23 cellular contexts compared by ENCODE assay signal in genomic region chr11:73206751-73207280, GRCh38. TPM values are rescaled to one million over a fixed set of nuclear protein-coding genes. Genes with fewer than 3 reads are reported as not detected.
DNase-seq lines count a peak whose midpoint lies in the region; TF ChIP-seq lines count a peak whose summit lies in the region.
"Had no signal": no experiment of that assay in that cellular context is flagged by ENCODE, and none has a peak within 500 bp of the region (broad histone marks: within the 10 kb centered on the region; RNA-seq: fewer than 3 reads in every experiment).

No MANE protein-coding gene starts in this region.

- CTCF ChIA-PET in Calu3 (lab: Charles Lee) = interaction anchor here (0.5 to 1.4 kb wide), 3 partner anchors 12 to 282 kb away, joined by 3 to 4 read pairs (median 3); no protein-coding TSS in a partner anchor

- intact Hi-C loops in Calu3 (cut with micrococcal nuclease; ENCODE audit: unreplicated experiment) = no loop called here

- H3K9ac ChIP-seq in neural progenitor cell = no peak overlapping the region

- TF ChIP-seq CTCF in WERI-Rb-1 (IDR thresholded peaks at IDR 0.05; ENCODE audit: low read depth, low read length) (no peak), neural progenitor cell (IDR thresholded peaks at IDR 0.05) (no peak), Calu3 (IDR thresholded peaks at IDR 0.05; ENCODE audit: unreplicated experiment) (no peak)

- H3K4me3 Mint-ChIP-seq in neural progenitor cell = no peak overlapping the region
- H3K4me3 Mint-ChIP-seq in Calu3 (ENCODE audit: low read depth, unreplicated experiment) = no peak overlapping the region
- H3K4me3 Mint-ChIP-seq: activated CD4-positive, alpha-beta T cell treated with anti-CD3 and anti-CD28 coated beads, Interleukin-2, amount 10 ng/mL, durations not matched to agents 7 days and 5 days; activated naive CD8-positive, alpha-beta T cell treated with anti-CD3 and anti-CD28 coated beads, Interleukin-2, amount 50 U/mL, for 24 hours; stimulated activated memory B cell treated with anti-CD40 and anti-IgM and Interleukin-4, amounts not matched to agents 10 μg/mL and 1 μg/mL and 100 μg/mL, for 72 hours had no signal

- no peaks in the 10 kb centered on the region for H3K36me3 Mint-ChIP-seq in neural progenitor cell
- H3K36me3 Mint-ChIP-seq in Calu3 (ENCODE audit: insufficient read depth, unreplicated experiment) = no peaks in the 10 kb centered on the region
- H3K36me3 Mint-ChIP-seq: stimulated activated memory B cell treated with anti-CD40 and anti-IgM and Interleukin-4, amounts not matched to agents 10 μg/mL and 1 μg/mL and 100 μg/mL, for 72 hours had no signal

- H3K4me1 ChIP-seq in neural progenitor cell = peaks cover under 1% of the 10 kb centered on the region
- H3K4me1 ChIP-seq: sigmoid colon had no signal

- H3K27me3 ChIP-seq in WERI-Rb-1 (ENCODE audit: insufficient read depth, low read depth, severe bottlenecking) (no peaks in the 10 kb centered on the region), neural progenitor cell (no peaks in the 10 kb centered on the region)
- H3K27me3 ChIP-seq: foreskin keratinocyte, MG63, sigmoid colon had no signal

- H3F3A ChIP-seq in neural progenitor cell (ENCODE audit: low read depth) = no peaks in the 10 kb centered on the region

- H3K9me3 ChIP-seq in WERI-Rb-1 (ENCODE audit: severe bottlenecking) (peaks cover 4% of the 10 kb centered on the region), neural progenitor cell (ENCODE audit: low read depth) (no peaks in the 10 kb centered on the region)
- H3K9me3 ChIP-seq: MG63, sigmoid colon, thoracic aorta had no signal

- no peak overlapping the region for H3K27ac Mint-ChIP-seq in neural progenitor cell
- H3K27ac Mint-ChIP-seq in Calu3 (ENCODE audit: unreplicated experiment) = no peak overlapping the region
- H3K27ac Mint-ChIP-seq: activated CD4-positive, alpha-beta T cell treated with anti-CD3 and anti-CD28 coated beads, Interleukin-2, amount 10 ng/mL, durations not matched to agents 7 days and 5 days; activated naive CD8-positive, alpha-beta T cell treated with anti-CD3 and anti-CD28 coated beads, Interleukin-2, amount 50 U/mL, for 24 hours; stimulated activated memory B cell treated with anti-CD40 and anti-IgM and Interleukin-4, amounts not matched to agents 10 μg/mL and 1 μg/mL and 100 μg/mL, for 72 hours had no signal

- H3K27me3 Mint-ChIP-seq in neural progenitor cell (ENCODE audit: insufficient read depth, low read depth) = peaks cover 18% of the 10 kb centered on the region
- no peaks in the 10 kb centered on the region for H3K27me3 Mint-ChIP-seq in Calu3 (ENCODE audit: unreplicated experiment)

- no TSS peak for BruUV-seq in Calu3 (replicated peaks; lab: Mats Ljungman, UMichigan)

- H3K4me1 Mint-ChIP-seq in neural progenitor cell (peaks cover 29% of the 10 kb centered on the region), Calu3 (ENCODE audit: low read depth, unreplicated experiment) (peaks cover 20% of the 10 kb centered on the region)
- H3K4me1 Mint-ChIP-seq: activated naive CD8-positive, alpha-beta T cell treated with anti-CD3 and anti-CD28 coated beads, Interleukin-2, amount 50 U/mL, for 24 hours; stimulated activated memory B cell treated with anti-CD40 and anti-IgM and Interleukin-4, amounts not matched to agents 10 μg/mL and 1 μg/mL and 100 μg/mL, for 72 hours had no signal

- no peak overlapping the region for H3K4me3 ChIP-seq in WERI-Rb-1 (ENCODE audit: low read depth, low read length)
- H3K4me3 ChIP-seq in neural progenitor cell = no peak overlapping the region
- H3K4me3 ChIP-seq: MG63, sigmoid colon, thoracic aorta had no signal

- peak overlapping the region; percentile 48 for H2AFZ ChIP-seq in neural progenitor cell (replicated peaks)

- H3K36me3 ChIP-seq in WERI-Rb-1 (no peaks in the 10 kb centered on the region), neural progenitor cell (no peaks in the 10 kb centered on the region)
- H3K36me3 ChIP-seq: MG63, sigmoid colon, thoracic aorta had no signal

- no peaks in the 10 kb centered on the region for H3K79me2 ChIP-seq in neural progenitor cell (ENCODE audit: low read depth)

- peak overlapping the region; percentile 14; the same call in 1 of the 2 replicates for H3K27ac ChIP-seq in WERI-Rb-1
- no peak overlapping the region for H3K27ac ChIP-seq in neural progenitor cell
- H3K27ac ChIP-seq: epithelial cell of prostate, foreskin keratinocyte, sigmoid colon, thoracic aorta had no signal

- H3K4me2 ChIP-seq in neural progenitor cell = no peak overlapping the region

- H4K20me1 ChIP-seq in neural progenitor cell (ENCODE audit: low read depth) = no peaks in the 10 kb centered on the region

- DNase-seq in DMS79 treated with DMSO at 0.1 percent for 48 hours (lab: John Stamatoyannopoulos, UW) = peak; percentile 56
- DNase-seq in NCI-H1048 (lab: John Stamatoyannopoulos, UW) = peak; percentile 19
- DNase-seq in WERI-Rb-1 = no peak
- no peak for DNase-seq in neural progenitor cell (ENCODE audit: low spot score)
- no peak for DNase-seq in NCI-H1694 treated with DMSO at 0.1 percent for 48 hours (lab: John Stamatoyannopoulos, UW)
- no peak for DNase-seq in HuH-7.5 (ENCODE audit: low spot score)
- no peak for DNase-seq in Calu3
- DNase-seq: activated CD4-positive, alpha-beta T cell treated with anti-CD3 and anti-CD28 coated beads, Interleukin-2, amount 10 ng/mL, durations not matched to agents 7 days and 5 days; activated CD8-positive, alpha-beta memory T cell treated with anti-CD3 and anti-CD28 coated beads, Interleukin-2, amount 50 U/mL, for 4 hours; activated naive CD8-positive, alpha-beta T cell treated with anti-CD3 and anti-CD28 coated beads, Interleukin-2, amount 50 U/mL, for 24 hours; AML-193; hippocampal formation; kidney; mammary epithelial cell; MG63; NCI-H1930; RPMI8226 had no signal

- peaks cover 2% of the 10 kb centered on the region for H3K9me3 Mint-ChIP-seq in neural progenitor cell
- H3K9me3 Mint-ChIP-seq in Calu3 (ENCODE audit: low read depth, unreplicated experiment) = no peaks in the 10 kb centered on the region
- H3K9me3 Mint-ChIP-seq: activated CD4-positive, alpha-beta T cell treated with anti-CD3 and anti-CD28 coated beads, Interleukin-2, amount 10 ng/mL, durations not matched to agents 7 days and 5 days; activated naive CD8-positive, alpha-beta T cell treated with anti-CD3 and anti-CD28 coated beads, Interleukin-2, amount 50 U/mL, for 24 hours; stimulated activated memory B cell treated with anti-CD40 and anti-IgM and Interleukin-4, amounts not matched to agents 10 μg/mL and 1 μg/mL and 100 μg/mL, for 72 hours had no signal

RNA-seq across cellular contexts. Expression of gene P2RY2, which starts 11.3 kb away (rescaled TPM):
- 0.45 and 0.84 TPM in 2 replicates for total RNA-seq in neural progenitor cell (ENCODE audit: low replicate concordance)
- total RNA-seq in Calu3 (2022) = 1.6 and 2.3 TPM in 2 replicates
- total RNA-seq: activated CD4-positive, alpha-beta T cell treated with anti-CD3 and anti-CD28 coated beads, Interleukin-2, amount 10 ng/mL, durations not matched to agents 7 days and 5 days; H4 had no signal

Comparison
In these comparisons a context has a peak if more than half of its experiments do, and no peak if none do; other contexts are left out.
1. DNase-seq: peak in DMS79 treated with DMSO at 0.1 percent for 48 hours (single experiment) and NCI-H1048 (single experiment); none in WERI-Rb-1 (single experiment), neural progenitor cell (single experiment), NCI-H1694 treated with DMSO at 0.1 percent for 48 hours (single experiment), HuH-7.5 (single experiment) and Calu3 (single experiment).